Comparison of ENCODE assay signal across 23 cellular contexts in genomic region chr1:178323067-178323466, GRCh38.
"Had no signal": no experiment of that assay in that cellular context is flagged by ENCODE, and none has a peak within 500 bp of the region (broad histone marks: within the 10 kb centered on the region; RNA-seq: fewer than 3 reads in every experiment).

No MANE protein-coding gene starts in this region.

- H3K4me1 ChIP-seq: thyroid gland had no signal

- H3K27me3 Mint-ChIP-seq: activated CD4-positive, alpha-beta T cell treated with anti-CD3 and anti-CD28 coated beads, Interleukin-2, amount 10 ng/mL, durations not matched to agents 24 days and 14 days; progenitor cell of endocrine pancreas; T-helper 17 cell had no signal

- H3K27me3 ChIP-seq: hepatocyte, spleen, thyroid gland had no signal

- H3K27ac Mint-ChIP-seq: activated CD4-positive, alpha-beta T cell treated with anti-CD3 and anti-CD28 coated beads, Interleukin-2, amount 10 ng/mL, durations not matched to agents 24 days and 14 days; activated CD8-positive, alpha-beta T cell treated with anti-CD3 and anti-CD28 coated beads, Interleukin-2, amount 10 ng/mL, durations not matched to agents 7 days and 5 days; activated naive CD8-positive, alpha-beta T cell; activated T-helper 2 cell treated with anti-CD3 and anti-CD28 coated beads, Interferon-gamma antibody, Interleukin-2, Interleukin-4, amounts not matched to agents 10 μg/mL and 5 μg/mL and 100 μg/mL, durations not matched to agents 14 hours and 24 hours and 36 hours; endodermal cell; immature natural killer cell; natural killer cell; progenitor cell of endocrine pancreas; T-helper 17 cell had no signal

- H3K9me3 Mint-ChIP-seq: activated CD4-positive, alpha-beta T cell treated with anti-CD3 and anti-CD28 coated beads, Interleukin-2, amount 10 ng/mL, durations not matched to agents 24 days and 14 days; activated T-helper 2 cell treated with anti-CD3 and anti-CD28 coated beads, Interferon-gamma antibody, Interleukin-2, Interleukin-4, amounts not matched to agents 10 μg/mL and 5 μg/mL and 100 μg/mL, durations not matched to agents 14 hours and 24 hours and 36 hours had no signal

- H3K4me3 ChIP-seq: hepatocyte, left ventricle myocardium inferior, spleen, thyroid gland had no signal

- H3K36me3 Mint-ChIP-seq: activated naive CD8-positive, alpha-beta T cell; natural killer cell had no signal

- H3K27ac ChIP-seq: hepatocyte, left ventricle myocardium inferior, spleen, thyroid gland had no signal

- DNase-seq: activated CD4-positive, alpha-beta T cell treated with anti-CD3 and anti-CD28 coated beads, Interleukin-2, amount 10 ng/mL, durations not matched to agents 24 days and 14 days; activated CD8-positive, alpha-beta T cell treated with anti-CD3 and anti-CD28 coated beads, Interleukin-2, amount 10 ng/mL, durations not matched to agents 7 days and 5 days; activated naive CD4-positive, alpha-beta T cell; cerebellar nuclear complex; cortex of kidney; endodermal cell; foreskin melanocyte; immature natural killer cell; kidney glomerular epithelial cell; left ventricle myocardium inferior; midbrain; natural killer cell; spleen; stimulated activated CD4-positive, alpha-beta T cell treated with anti-CD3 and anti-CD28 coated beads, Interleukin-4, amount 100 ng/mL, for 24 hours; stimulated activated naive CD8-positive, alpha-beta T cell treated with anti-CD3 and anti-CD28 coated beads, Interleukin-15, Interleukin-2, amounts not matched to agents 100 U/mL and 50 U/mL, for 24 hours; SW 1271; T-helper 17 cell; thyroid gland had no signal

- H3K36me3 ChIP-seq: left ventricle myocardium inferior, spleen, thyroid gland had no signal

- H2AFZ ChIP-seq: hepatocyte had no signal

- H3K4me2 ChIP-seq: hepatocyte had no signal

- H3K4me1 Mint-ChIP-seq: activated CD4-positive, alpha-beta T cell treated with anti-CD3 and anti-CD28 coated beads, Interleukin-2, amount 10 ng/mL, durations not matched to agents 24 days and 14 days; endodermal cell; immature natural killer cell; natural killer cell; T-helper 17 cell had no signal

- ATAC-seq: activated CD8-positive, alpha-beta T cell treated with anti-CD3 and anti-CD28 coated beads, Interleukin-2, amount 10 ng/mL, durations not matched to agents 7 days and 5 days; natural killer cell; stimulated activated naive CD8-positive, alpha-beta T cell treated with anti-CD3 and anti-CD28 coated beads, Interleukin-15, Interleukin-2, amounts not matched to agents 100 U/mL and 50 U/mL, for 24 hours; T-helper 17 cell had no signal

- H3K4me3 Mint-ChIP-seq: activated CD4-positive, alpha-beta T cell treated with anti-CD3 and anti-CD28 coated beads, Interleukin-2, amount 10 ng/mL, durations not matched to agents 24 days and 14 days; activated CD8-positive, alpha-beta T cell treated with anti-CD3 and anti-CD28 coated beads, Interleukin-2, amount 10 ng/mL, durations not matched to agents 7 days and 5 days; activated naive CD8-positive, alpha-beta T cell; endodermal cell; immature natural killer cell; natural killer cell; T-helper 17 cell had no signal

- FAIRE-seq: astrocyte had no signal

- H3K9me3 ChIP-seq: spleen, thyroid gland had no signal
